Comparison of ENCODE assay signal across 19 cellular contexts in the genomic region with DNA sequence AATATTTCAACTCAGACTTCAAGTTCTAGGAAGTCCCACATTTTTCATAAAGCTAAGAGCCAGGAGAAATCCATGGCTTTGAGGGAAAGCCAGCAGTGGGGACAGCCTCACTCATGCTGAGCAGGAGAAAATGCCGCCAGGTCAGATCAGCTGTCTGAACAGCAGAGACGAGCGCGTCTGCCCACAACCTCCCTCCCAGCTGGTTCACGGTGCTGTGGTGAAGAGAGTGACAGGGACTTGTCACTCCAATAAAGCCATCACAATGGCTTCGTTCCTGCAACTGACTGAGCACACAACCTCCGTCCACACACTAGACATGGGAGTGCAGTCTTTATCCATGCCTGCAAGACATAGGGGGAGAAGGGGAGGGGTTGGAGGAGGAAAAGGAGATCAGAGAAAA.
"Had no signal": no experiment of that assay in that cellular context is flagged by ENCODE, and none has a peak within 500 bp of the region (broad histone marks: within the 10 kb centered on the region; RNA-seq: fewer than 3 reads in every experiment).

No MANE protein-coding gene starts in this region.

- H3K9me3 Mint-ChIP-seq: activated naive CD8-positive, alpha-beta T cell treated with anti-CD3 and anti-CD28 coated beads for 36 hours; activated T-cell treated with anti-CD3 and anti-CD28 coated beads, Interleukin-2, amount 50 U/mL, for 4 hours; natural killer cell had no signal

- H3K4me3 Mint-ChIP-seq: activated naive CD8-positive, alpha-beta T cell treated with anti-CD3 and anti-CD28 coated beads for 36 hours; activated T-cell treated with anti-CD3 and anti-CD28 coated beads, Interleukin-2, amount 50 U/mL, for 4 hours; natural killer cell had no signal

- ATAC-seq: gastroesophageal sphincter, natural killer cell had no signal

- H3K27ac ChIP-seq: colonic mucosa, gastroesophageal sphincter, prostate gland, suprapubic skin had no signal

- H3K4me1 Mint-ChIP-seq: activated naive CD8-positive, alpha-beta T cell treated with anti-CD3 and anti-CD28 coated beads for 36 hours; natural killer cell had no signal

- H3K4me1 ChIP-seq: colonic mucosa, gastroesophageal sphincter, prostate gland had no signal

- H3K36me3 Mint-ChIP-seq: activated naive CD8-positive, alpha-beta T cell treated with anti-CD3 and anti-CD28 coated beads for 36 hours; natural killer cell had no signal

- DNase-seq: activated CD4-positive, alpha-beta T cell treated with anti-CD3 and anti-CD28 coated beads, Interleukin-2, amount 50 U/mL, for 1 hour; activated CD4-positive, CD25-positive, alpha-beta regulatory T cell; activated effector memory CD4-positive, alpha-beta T cell treated with anti-CD3 and anti-CD28 coated beads, Interleukin-2, amount 50 U/mL, for 16 hours; activated naive CD8-positive, alpha-beta T cell treated with anti-CD3 and anti-CD28 coated beads for 36 hours; activated T-cell treated with anti-CD3 and anti-CD28 coated beads, Interleukin-2, amount 50 U/mL, for 4 hours; anterior cingulate cortex; colonic mucosa; effector CD4-positive, alpha-beta T cell; kidney; natural killer cell; occipital lobe; stimulated activated CD4-positive, alpha-beta T cell treated with anti-CD3 and anti-CD28 coated beads, Interleukin-2, amount 100 ng/mL, for 24 hours; stimulated activated naive CD4-positive, alpha-beta T cell had no signal

- H3K27me3 ChIP-seq: colonic mucosa, suprapubic skin had no signal

- H3K36me3 ChIP-seq: colonic mucosa, gastroesophageal sphincter, prostate gland, suprapubic skin had no signal

- H3K4me3 ChIP-seq: colonic mucosa, gastroesophageal sphincter, lung, prostate gland, suprapubic skin had no signal

- FAIRE-seq: bronchial epithelial cell, kidney, urothelium cell line had no signal

- H3K9me3 ChIP-seq: colonic mucosa, gastroesophageal sphincter, prostate gland, suprapubic skin had no signal

- H3K27ac Mint-ChIP-seq: activated naive CD8-positive, alpha-beta T cell treated with anti-CD3 and anti-CD28 coated beads for 36 hours; natural killer cell had no signal
